9 cellular contexts compared by ENCODE assay signal in the genomic region with DNA sequence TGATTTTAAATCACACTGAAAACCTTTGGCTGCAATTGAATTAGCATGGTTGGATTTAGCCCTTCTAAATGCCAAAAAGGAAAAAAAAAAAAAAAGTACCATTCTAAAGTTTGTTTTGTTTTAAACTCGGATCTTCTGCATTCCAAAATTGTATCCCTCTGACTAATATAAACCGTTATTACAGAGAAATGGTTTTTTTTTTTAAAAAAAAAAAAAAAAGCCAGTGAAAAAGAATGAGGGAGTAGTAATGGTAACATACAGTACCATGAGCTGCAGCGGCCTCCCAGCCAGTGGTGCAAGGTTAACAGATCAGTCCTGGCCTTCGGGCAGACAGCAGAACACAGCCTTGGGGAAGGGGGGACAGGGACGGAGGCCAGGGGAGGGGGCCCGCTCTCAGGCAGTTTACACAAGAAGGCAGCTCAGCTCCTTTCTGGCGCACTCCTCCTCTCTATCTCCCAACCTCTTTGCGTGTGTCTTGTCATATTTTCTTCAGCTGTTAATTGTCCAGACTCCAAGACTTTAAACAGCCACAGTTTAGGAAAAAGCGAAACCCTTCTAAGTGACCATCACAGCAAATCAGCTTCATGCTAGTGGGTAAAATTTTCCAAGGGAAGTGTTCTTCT.
DNase-seq lines count a peak whose midpoint lies in the region; ATAC-seq and TF ChIP-seq lines count a peak whose summit lies in the region.
"Had no signal": no experiment of that assay in that cellular context is flagged by ENCODE, and none has a peak within 500 bp of the region (broad histone marks: within the 10 kb centered on the region; RNA-seq: fewer than 3 reads in every experiment).

No MANE protein-coding gene starts in this region.

- peaks cover 74% of the 10 kb centered on the region for H3K4me1 Mint-ChIP-seq in HFFc6 (ENCODE audit: low read depth)
- no peaks in the 10 kb centered on the region for H3K4me1 Mint-ChIP-seq in activated CD4-positive, alpha-beta memory T cell treated with anti-CD3 and anti-CD28 coated beads, Interleukin-2, amount 10 ng/mL, durations not matched to agents 7 days and 5 days
- H3K4me1 Mint-ChIP-seq in activated naive CD8-positive, alpha-beta T cell treated with anti-CD3 and anti-CD28 coated beads for 36 hours = no peaks in the 10 kb centered on the region

- H3K4me1 ChIP-seq in subcutaneous abdominal adipose tissue (ENCODE audit: control insufficient read depth in 5 of 5, insufficient read depth in 5 of 5, low read length in 5 of 5) = peaks cover 5 to 30% (median 18%) of the 10 kb centered on the region in 5 donors

- TF ChIP-seq CTCF in HFFc6 (IDR thresholded peaks at IDR 0.05) (no peak), coronary artery (IDR thresholded peaks at IDR 0.05) (no peak), kidney epithelial cell (IDR thresholded peaks at IDR 0.05; ENCODE audit: insufficient read depth, low read length, poor library complexity, severe bottlenecking) (no peak)

- no peaks in the 10 kb centered on the region for H3K9me3 ChIP-seq in subcutaneous abdominal adipose tissue (ENCODE audit: control insufficient read depth in 5 of 5, low read length in 5 of 5)

- ATAC-seq in HG03439 (IDR thresholded peaks at IDR 0.05; ENCODE audit: unreplicated experiment) = no peak

- CTCF ChIA-PET in activated CD4-positive, alpha-beta memory T cell treated with anti-CD3 and anti-CD28 coated beads, Interleukin-2, amount 10 ng/mL, durations not matched to agents 7 days and 5 days (lab: Charles Lee) = no interaction called here

- peaks cover 12% of the 10 kb centered on the region; the same call in 1 of the 2 replicates for H3K36me3 Mint-ChIP-seq in HFFc6 (ENCODE audit: low read depth)
- H3K36me3 Mint-ChIP-seq in activated CD4-positive, alpha-beta memory T cell treated with anti-CD3 and anti-CD28 coated beads, Interleukin-2, amount 10 ng/mL, durations not matched to agents 7 days and 5 days (ENCODE audit: low read depth) = no peaks in the 10 kb centered on the region
- no peaks in the 10 kb centered on the region for H3K36me3 Mint-ChIP-seq in activated naive CD8-positive, alpha-beta T cell treated with anti-CD3 and anti-CD28 coated beads for 36 hours
- H3K36me3 Mint-ChIP-seq: activated naive CD8-positive, alpha-beta T cell had no signal

- H3K9me3 Mint-ChIP-seq in HFFc6 = no peaks in the 10 kb centered on the region
- peaks cover 12% of the 10 kb centered on the region for H3K9me3 Mint-ChIP-seq in activated CD4-positive, alpha-beta memory T cell treated with anti-CD3 and anti-CD28 coated beads, Interleukin-2, amount 10 ng/mL, durations not matched to agents 7 days and 5 days
- H3K9me3 Mint-ChIP-seq in activated naive CD8-positive, alpha-beta T cell treated with anti-CD3 and anti-CD28 coated beads for 36 hours = no peaks in the 10 kb centered on the region

- H3K27me3 Mint-ChIP-seq in HFFc6 (ENCODE audit: insufficient read depth) = no peaks in the 10 kb centered on the region
- H3K27me3 Mint-ChIP-seq in activated CD4-positive, alpha-beta memory T cell treated with anti-CD3 and anti-CD28 coated beads, Interleukin-2, amount 10 ng/mL, durations not matched to agents 7 days and 5 days = no peaks in the 10 kb centered on the region
- H3K27me3 Mint-ChIP-seq in activated naive CD8-positive, alpha-beta T cell treated with anti-CD3 and anti-CD28 coated beads for 36 hours = no peaks in the 10 kb centered on the region

- H3K36me3 ChIP-seq in kidney epithelial cell (ENCODE audit: control insufficient read depth, insufficient read depth, low read length) (no peaks in the 10 kb centered on the region), subcutaneous abdominal adipose tissue (ENCODE audit: control insufficient read depth in 5 of 5, insufficient read depth in 5 of 5, low read length in 5 of 5) (no peaks in the 10 kb centered on the region)

- H3K4me3 ChIP-seq in coronary artery (peak overlapping the region; percentile 64), kidney epithelial cell (ENCODE audit: low read depth, low read length) (peak overlapping the region; percentile 25), subcutaneous abdominal adipose tissue (ENCODE audit: low read depth in 1 of 5, low read length in 5 of 5) (peak overlapping the region; percentile 47 to 77 (median 50))

- H3K27ac Mint-ChIP-seq in HFFc6 = peak overlapping the region; percentile 98
- no peak overlapping the region for H3K27ac Mint-ChIP-seq in activated CD4-positive, alpha-beta memory T cell treated with anti-CD3 and anti-CD28 coated beads, Interleukin-2, amount 10 ng/mL, durations not matched to agents 7 days and 5 days
- H3K27ac Mint-ChIP-seq in activated naive CD8-positive, alpha-beta T cell treated with anti-CD3 and anti-CD28 coated beads for 36 hours = no peak overlapping the region
- H3K27ac Mint-ChIP-seq: activated naive CD8-positive, alpha-beta T cell had no signal

- H3K4me3 Mint-ChIP-seq in HFFc6 = peak overlapping the region; percentile 83
- no peak overlapping the region for H3K4me3 Mint-ChIP-seq in activated CD4-positive, alpha-beta memory T cell treated with anti-CD3 and anti-CD28 coated beads, Interleukin-2, amount 10 ng/mL, durations not matched to agents 7 days and 5 days
- no peak overlapping the region for H3K4me3 Mint-ChIP-seq in activated naive CD8-positive, alpha-beta T cell treated with anti-CD3 and anti-CD28 coated beads for 36 hours
- H3K4me3 Mint-ChIP-seq: activated naive CD8-positive, alpha-beta T cell had no signal

- DNase-seq in HFFc6 (no peak), coronary artery (ENCODE audit: low spot score) (peak; percentile 79), kidney epithelial cell (ENCODE audit: low read depth) (no peak)
- no peak for DNase-seq in activated CD4-positive, alpha-beta memory T cell treated with anti-CD3 and anti-CD28 coated beads, Interleukin-2, amount 10 ng/mL, durations not matched to agents 7 days and 5 days
- DNase-seq in stimulated activated CD4-positive, alpha-beta T cell treated with anti-CD3 and anti-CD28 coated beads, Interleukin-1b, Interleukin-23, amount 100 ng/mL, for 48 hours = no peak
- no peak for DNase-seq in activated naive CD8-positive, alpha-beta T cell treated with anti-CD3 and anti-CD28 coated beads for 36 hours

- POLR2A ChIA-PET in activated CD4-positive, alpha-beta memory T cell treated with anti-CD3 and anti-CD28 coated beads, Interleukin-2, amount 10 ng/mL, durations not matched to agents 7 days and 5 days (lab: Charles Lee) = no interaction called here

- H3K27ac ChIP-seq in coronary artery = peak overlapping the region; percentile 46 to 90
- H3K27ac ChIP-seq in subcutaneous abdominal adipose tissue (ENCODE audit: low read depth, low read length) = peak overlapping the region; percentile 84

- no peaks in the 10 kb centered on the region for H3K27me3 ChIP-seq in kidney epithelial cell (ENCODE audit: control insufficient read depth, insufficient read depth, low read length)
- no peaks in the 10 kb centered on the region for H3K27me3 ChIP-seq in subcutaneous abdominal adipose tissue (ENCODE audit: control insufficient read depth in 5 of 5, insufficient read depth in 4 of 5, low read length in 5 of 5)

- peak overlapping the region in 4 of 5 donors; percentile 1 to 69 (median 54) for H3K9ac ChIP-seq in subcutaneous abdominal adipose tissue (ENCODE audit: low read length in 5 of 5)
